ENCODE assay signal across 25 cellular contexts in the genomic region with DNA sequence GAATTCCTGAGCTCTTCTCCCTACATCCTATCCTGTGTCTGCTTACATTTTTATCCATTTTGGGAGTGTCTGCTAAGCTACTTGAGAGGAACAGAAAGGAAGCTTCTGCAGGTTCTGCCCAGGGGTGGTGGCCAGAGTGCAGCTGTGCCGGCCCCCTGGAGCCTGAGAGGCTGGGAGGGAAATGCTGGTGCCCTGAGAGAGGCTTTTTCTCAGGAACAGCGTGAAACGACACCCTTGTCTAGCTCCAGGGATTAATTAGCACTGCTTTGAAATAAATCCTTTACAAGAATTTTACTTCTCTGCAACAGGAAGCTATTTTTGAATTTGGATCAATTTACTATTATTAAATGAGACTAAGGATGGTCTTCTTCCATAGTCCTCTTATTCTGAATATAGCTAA.
"Had no signal": no experiment of that assay in that cellular context is flagged by ENCODE, and none has a peak within 500 bp of the region (broad histone marks: within the 10 kb centered on the region; RNA-seq: fewer than 3 reads in every experiment).

No MANE protein-coding gene starts in this region.

- H3K36me3 Mint-ChIP-seq: activated naive CD8-positive, alpha-beta T cell; immature natural killer cell; naive thymus-derived CD4-positive, alpha-beta T cell; T-cell had no signal

- H3K4me1 Mint-ChIP-seq: central memory CD8-positive, alpha-beta T cell; immature natural killer cell; naive thymus-derived CD4-positive, alpha-beta T cell; T-cell had no signal

- H3K27ac ChIP-seq: breast epithelium, gastrocnemius medialis, sigmoid colon, thoracic aorta, upper lobe of right lung had no signal

- DNase-seq: activated naive CD4-positive, alpha-beta T cell; activated T-cell treated with anti-CD3 and anti-CD28 coated beads, Interleukin-2, amount 50 U/mL, for 1 hour; effector memory CD4-positive, alpha-beta T cell; gastrocnemius medialis; hippocampal formation; immature natural killer cell; naive thymus-derived CD4-positive, alpha-beta T cell; sigmoid colon; stimulated activated CD4-positive, alpha-beta T cell treated with anti-CD3 and anti-CD28 coated beads, Interleukin-15, amount 100 ng/mL, for 24 hours; stimulated activated CD4-positive, alpha-beta T cell treated with anti-CD3 and anti-CD28 coated beads, Interleukin-2, amount 100 ng/mL, for 48 hours; stimulated activated CD8-positive, alpha-beta memory T cell treated with anti-CD3 and anti-CD28 coated beads, Interleukin-4, amount 100 ng/mL, for 48 hours; stimulated activated naive CD4-positive, alpha-beta T cell; T-cell; T-helper 9 cell; upper lobe of right lung had no signal

- H3K36me3 ChIP-seq: breast epithelium, gastrocnemius medialis, sigmoid colon, thoracic aorta, upper lobe of right lung had no signal

- H3K27me3 ChIP-seq: breast epithelium, gastrocnemius medialis, sigmoid colon, upper lobe of right lung had no signal

- H3K4me2 ChIP-seq: smooth muscle cell had no signal

- H3K4me3 Mint-ChIP-seq: activated naive CD8-positive, alpha-beta T cell; central memory CD8-positive, alpha-beta T cell; immature natural killer cell; naive thymus-derived CD4-positive, alpha-beta T cell; T-cell had no signal

- FAIRE-seq: colon, endothelial cell of umbilical vein had no signal

- H3K4me3 ChIP-seq: breast epithelium, gastrocnemius medialis, lung, sigmoid colon, smooth muscle cell, thoracic aorta, upper lobe of right lung had no signal

- H3K27me3 Mint-ChIP-seq: activated naive CD8-positive, alpha-beta T cell; central memory CD8-positive, alpha-beta T cell; progenitor cell of endocrine pancreas had no signal

- H3K9me3 ChIP-seq: breast epithelium, gastrocnemius medialis, sigmoid colon, thoracic aorta, upper lobe of right lung had no signal

- H3K4me1 ChIP-seq: breast epithelium, gastrocnemius medialis, sigmoid colon, upper lobe of right lung had no signal

- H3K9me3 Mint-ChIP-seq: activated T-helper 2 cell treated with anti-CD3 and anti-CD28 coated beads, Interferon-gamma antibody, Interleukin-2, Interleukin-4, amounts not matched to agents 10 μg/mL and 5 μg/mL and 100 μg/mL, durations not matched to agents 14 hours and 24 hours and 36 hours had no signal

- H3K27ac Mint-ChIP-seq: activated naive CD8-positive, alpha-beta T cell; activated T-helper 2 cell treated with anti-CD3 and anti-CD28 coated beads, Interferon-gamma antibody, Interleukin-2, Interleukin-4, amounts not matched to agents 10 μg/mL and 5 μg/mL and 100 μg/mL, durations not matched to agents 14 hours and 24 hours and 36 hours; immature natural killer cell; naive thymus-derived CD4-positive, alpha-beta T cell; progenitor cell of endocrine pancreas; T-cell had no signal
